ENCODE assay signal across 8 cellular contexts in genomic region chr11:534197-534591, GRCh38. TPM values are rescaled to one million over a fixed set of nuclear protein-coding genes. Genes with fewer than 3 reads are reported as not detected.
DNase-seq lines count a peak whose midpoint lies in the region; ATAC-seq and TF ChIP-seq lines count a peak whose summit lies in the region.

No MANE protein-coding gene starts in this region.

- 66% methylated on average over 19 of the region's 19 CpGs for WGBS in esophagus, 2 donors

- H3K27ac Mint-ChIP-seq in CD4-positive, CD25-positive, alpha-beta regulatory T cell: peak overlapping the region in 1 of 3 donors; percentile 36
- H3K27ac Mint-ChIP-seq in osteocyte (ENCODE audit: unreplicated experiment): no peak overlapping the region

- no peak overlapping the region for H3K4me3 ChIP-seq in CD4-positive, CD25-positive, alpha-beta regulatory T cell (ENCODE audit: low read depth, low read length)
- H3K4me3 ChIP-seq in Peyer's patch (peak overlapping the region; percentile 56 to 93 (median 70)), esophagus (ENCODE audit: low read depth in 1 of 2, low read length in 2 of 2) (peak overlapping the region; percentile 72 to 81)

- peaks cover 8% of the 10 kb centered on the region for H3K36me3 ChIP-seq in CD4-positive, CD25-positive, alpha-beta regulatory T cell (ENCODE audit: control insufficient read depth, insufficient read depth, low read length)
- peaks cover 0 to 26% (median 0%) of the 10 kb centered on the region in 3 donors for H3K36me3 ChIP-seq in Peyer's patch
- peaks cover 0 to 35% of the 10 kb centered on the region in 2 donors for H3K36me3 ChIP-seq in esophagus (ENCODE audit: control insufficient read depth in 2 of 2, insufficient read depth in 2 of 2, low read length in 1 of 2)

- TF ChIP-seq CTCF in Peyer's patch (IDR thresholded peaks at IDR 0.05) (no peak), osteocyte (IDR thresholded peaks at IDR 0.05) (no peak)

- TF ChIP-seq POLR2A in Peyer's patch (IDR thresholded peaks at IDR 0.05): no peak

- peaks cover 0 to 26% (median 11%) of the 10 kb centered on the region in 4 donors for H3K4me1 Mint-ChIP-seq in CD4-positive, CD25-positive, alpha-beta regulatory T cell
- peaks cover 13% of the 10 kb centered on the region for H3K4me1 Mint-ChIP-seq in osteocyte (ENCODE audit: unreplicated experiment)

- no peaks in the 10 kb centered on the region for H3K36me3 Mint-ChIP-seq in CD4-positive, CD25-positive, alpha-beta regulatory T cell
- peaks cover 6% of the 10 kb centered on the region for H3K36me3 Mint-ChIP-seq in osteocyte (ENCODE audit: unreplicated experiment)

- peak overlapping the region; percentile 55 for H3K27ac ChIP-seq in CD4-positive, CD25-positive, alpha-beta regulatory T cell (ENCODE audit: insufficient read depth, low read length, poor library complexity, severe bottlenecking)
- peak overlapping the region in 1 of 4 donors; percentile 98 for H3K27ac ChIP-seq in Peyer's patch
- H3K27ac ChIP-seq in esophagus (ENCODE audit: low read depth in 2 of 2, low read length in 1 of 2): peak overlapping the region; percentile 24 to 60

- H3K9me3 ChIP-seq in CD4-positive, CD25-positive, alpha-beta regulatory T cell (ENCODE audit: control insufficient read depth in 2 of 2, low read length in 2 of 2): no peaks in the 10 kb centered on the region
- no peaks in the 10 kb centered on the region for H3K9me3 ChIP-seq in Peyer's patch
- H3K9me3 ChIP-seq in esophagus (ENCODE audit: control insufficient read depth in 2 of 2, insufficient read depth in 1 of 2, low read depth in 1 of 2, low read length in 1 of 2): no peaks in the 10 kb centered on the region

- H3K4me3 Mint-ChIP-seq in CD4-positive, CD25-positive, alpha-beta regulatory T cell: peak overlapping the region; percentile 72 to 89 (median 78)
- peak overlapping the region; percentile 74 for H3K4me3 Mint-ChIP-seq in osteocyte (ENCODE audit: unreplicated experiment)

- no peaks in the 10 kb centered on the region for H3K9me3 Mint-ChIP-seq in CD4-positive, CD25-positive, alpha-beta regulatory T cell
- no peaks in the 10 kb centered on the region for H3K9me3 Mint-ChIP-seq in osteocyte (ENCODE audit: unreplicated experiment)

- H3K4me1 ChIP-seq in CD4-positive, CD25-positive, alpha-beta regulatory T cell (ENCODE audit: control insufficient read depth, insufficient read depth, low read length, poor library complexity, severe bottlenecking): peaks cover 44% of the 10 kb centered on the region
- H3K4me1 ChIP-seq in Peyer's patch (peaks cover 0 to 33% (median 26%) of the 10 kb centered on the region in 4 donors), esophagus (ENCODE audit: control insufficient read depth in 2 of 2, insufficient read depth in 2 of 2, low read length in 1 of 2) (peaks cover 5 to 32% of the 10 kb centered on the region in 2 donors)

- ATAC-seq in CD4-positive, CD25-positive, alpha-beta regulatory T cell (ENCODE audit: low read depth in 2 of 2): no peak
- no peak for ATAC-seq in GM21447 (IDR thresholded peaks at IDR 0.05; ENCODE audit: unreplicated experiment)

- H3K27me3 Mint-ChIP-seq in CD4-positive, CD25-positive, alpha-beta regulatory T cell: no peaks in the 10 kb centered on the region
- H3K27me3 Mint-ChIP-seq in osteocyte (ENCODE audit: unreplicated experiment): no peaks in the 10 kb centered on the region

- DNase-seq in CD4-positive, CD25-positive, alpha-beta regulatory T cell: no peak
- DNase-seq in Peyer's patch (peak in 2 of 3 donors; percentile 48 to 49), osteocyte (ENCODE audit: extremely low spot score, unreplicated experiment) (no peak), DMS 273 (lab: John Stamatoyannopoulos, UW; ENCODE audit: unreplicated experiment) (no peak), cerebellar nuclear complex (lab: John Stamatoyannopoulos, UW) (no peak)
- no peak for DNase-seq in stimulated activated CD4-positive, alpha-beta T cell treated with anti-CD3 and anti-CD28 coated beads, Interleukin-4, amount 100 ng/mL, for 1 hour

- no peaks in the 10 kb centered on the region for H3K27me3 ChIP-seq in CD4-positive, CD25-positive, alpha-beta regulatory T cell (ENCODE audit: control insufficient read depth, insufficient read depth, low read length)
- H3K27me3 ChIP-seq in Peyer's patch (no peaks in the 10 kb centered on the region), esophagus (ENCODE audit: control insufficient read depth in 1 of 2, insufficient read depth in 2 of 2, low read length in 2 of 2) (no peaks in the 10 kb centered on the region)

RNA-seq across cellular contexts. Expression of gene HRAS, which starts 1.2 kb away (rescaled TPM):
- 35.0 TPM for total RNA-seq in CD4-positive, CD25-positive, alpha-beta regulatory T cell
- 10 to 100 TPM; 15.9 to 35.2 (median 21.1) TPM for polyA plus RNA-seq in CD4-positive, CD25-positive, alpha-beta regulatory T cell
- total RNA-seq in Peyer's patch (10 to 100 TPM; 27.4 to 55.3 (median 35.1) TPM), osteocyte (68.3 and 69.4 TPM in 2 replicates)
- 100 to 1,000 TPM; 163 to 257 TPM for polyA plus RNA-seq in esophagus

RNA-seq across cellular contexts. Expression of gene LRRC56, which starts 3.1 kb away (rescaled TPM):
- 5.8 TPM for total RNA-seq in CD4-positive, CD25-positive, alpha-beta regulatory T cell
- polyA plus RNA-seq in CD4-positive, CD25-positive, alpha-beta regulatory T cell: 1 to 10 TPM in 2 of 4 donors, under 1 TPM in 2; 0.89 to 3.1 (median 1.8) TPM
- total RNA-seq in Peyer's patch (1 to 10 TPM in 2 of 4 donors, under 1 TPM in 2; 0.67 to 4.1 (median 2.4) TPM), osteocyte (3.2 and 3.7 TPM in 2 replicates)
- polyA plus RNA-seq in esophagus: 1 to 10 TPM; 1.7 to 4.0 TPM

RNA-seq across cellular contexts. Expression of gene LMNTD2, which starts 26.3 kb away (rescaled TPM):
- total RNA-seq in CD4-positive, CD25-positive, alpha-beta regulatory T cell: 5.1 TPM
- polyA plus RNA-seq in CD4-positive, CD25-positive, alpha-beta regulatory T cell: 1 to 10 TPM in 2 of 4 donors, under 1 TPM in 2; 0.79 to 1.4 (median 1.0) TPM
- 10 to 100 TPM in 3 of 4 donors, 1 to 10 TPM in 1; 6.6 to 32.9 (median 14.1) TPM for total RNA-seq in Peyer's patch
- polyA plus RNA-seq in esophagus: 1 to 10 TPM; 2.9 to 6.9 TPM
- 6.0 and 6.4 TPM in 2 replicates for total RNA-seq in osteocyte

RNA-seq across cellular contexts. Expression of gene RASSF7, which starts 26.6 kb away (rescaled TPM):
- total RNA-seq in CD4-positive, CD25-positive, alpha-beta regulatory T cell: 27.2 TPM
- polyA plus RNA-seq in CD4-positive, CD25-positive, alpha-beta regulatory T cell: 10 to 100 TPM; 23.9 to 34.2 (median 31.8) TPM
- 100 to 1,000 TPM in 3 of 4 donors, 10 to 100 TPM in 1; 80.9 to 340 (median 172) TPM for total RNA-seq in Peyer's patch
- polyA plus RNA-seq in esophagus: 10 to 100 TPM; 46.6 to 82.4 TPM
- total RNA-seq in osteocyte: 8.0 and 9.3 TPM in 2 replicates

RNA-seq across cellular contexts. Expression of gene RNH1, which starts 27.2 kb away (rescaled TPM):
- 112 TPM for total RNA-seq in CD4-positive, CD25-positive, alpha-beta regulatory T cell
- 100 to 1,000 TPM; 126 to 155 (median 133) TPM for polyA plus RNA-seq in CD4-positive, CD25-positive, alpha-beta regulatory T cell
- total RNA-seq in Peyer's patch: 100 to 1,000 TPM; 130 to 157 (median 137) TPM
- 100 to 1,000 TPM; 106 to 219 TPM for polyA plus RNA-seq in esophagus
- total RNA-seq in osteocyte: 151 and 160 TPM in 2 replicates

Comparison
In these comparisons a context has a peak if more than half of its experiments do, and no peak if none do; other contexts are left out.
1. DNase-seq: peak in Peyer's patch (2 of 3); none in CD4-positive, CD25-positive, alpha-beta regulatory T cell (0 of 3), osteocyte (single experiment), DMS 273 (single experiment), cerebellar nuclear complex (0 of 2) and stimulated activated CD4-positive, alpha-beta T cell treated with anti-CD3 and anti-CD28 coated beads, Interleukin-4, amount 100 ng/mL, for 1 hour (single experiment).